25 cellular contexts compared by ENCODE assay signal in the genomic region with DNA sequence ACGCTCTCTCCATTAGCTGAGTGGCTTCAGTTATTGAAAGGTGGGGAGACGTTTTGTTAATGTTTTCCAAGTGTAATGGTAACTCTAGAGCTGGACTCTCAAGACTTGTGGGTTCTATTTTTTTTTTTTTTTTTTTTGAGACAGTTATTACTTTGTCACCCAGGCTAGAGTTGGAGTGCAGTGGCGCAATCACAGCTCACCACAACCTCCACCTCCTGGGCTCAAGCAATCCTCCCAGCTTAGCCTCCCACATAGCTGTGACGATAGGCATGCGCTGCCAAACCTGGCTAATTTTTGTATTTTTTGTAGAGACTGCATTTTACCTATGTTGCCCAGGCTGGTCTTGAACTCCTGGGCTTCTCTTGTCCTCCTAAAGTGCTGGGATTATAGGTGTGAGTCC. TPM values are rescaled to one million over a fixed set of nuclear protein-coding genes. Genes with fewer than 3 reads are reported as not detected.
"Had no signal": no experiment of that assay in that cellular context is flagged by ENCODE, and none has a peak within 500 bp of the region (broad histone marks: within the 10 kb centered on the region; RNA-seq: fewer than 3 reads in every experiment).

No MANE protein-coding gene starts in this region.

- H3K27me3 Mint-ChIP-seq: activated CD4-positive, alpha-beta T cell treated with anti-CD3 and anti-CD28 coated beads, Interleukin-2, amount 10 ng/mL, durations not matched to agents 7 days and 5 days; activated naive CD8-positive, alpha-beta T cell treated with anti-CD3 and anti-CD28 coated beads, Interleukin-2, amount 50 U/mL, for 24 hours had no signal

- H3K27ac Mint-ChIP-seq: activated CD4-positive, alpha-beta T cell treated with anti-CD3 and anti-CD28 coated beads, Interleukin-2, amount 10 ng/mL, durations not matched to agents 7 days and 5 days; activated naive CD8-positive, alpha-beta T cell treated with anti-CD3 and anti-CD28 coated beads, Interleukin-2, amount 50 U/mL, for 24 hours; activated T-helper 1 cell treated with anti-CD3 and anti-CD28 coated beads, Interleukin-12 subunit alpha, Interleukin-12 subunit beta, Interleukin-2, Interleukin-4 antibody, amounts not matched to agents 30 ng/mL and 10 ng/mL and 1 ng/mL, durations not matched to agents 14 hours and 24 hours and 36 hours; nephron progenitor cell had no signal

- H3K9me3 ChIP-seq: esophagus muscularis mucosa, transverse colon had no signal

- H3K9me3 Mint-ChIP-seq: activated naive CD8-positive, alpha-beta T cell treated with anti-CD3 and anti-CD28 coated beads, Interleukin-2, amount 50 U/mL, for 24 hours had no signal

- H3K27ac ChIP-seq: esophagus muscularis mucosa, transverse colon had no signal

- ATAC-seq: activated naive CD8-positive, alpha-beta T cell treated with anti-CD3 and anti-CD28 coated beads, Interleukin-2, amount 50 U/mL, for 24 hours; left ventricle myocardium superior had no signal

- H3K4me3 ChIP-seq: esophagus muscularis mucosa, transverse colon had no signal

- H3K27me3 ChIP-seq: esophagus muscularis mucosa, transverse colon had no signal

- FAIRE-seq: astrocyte, bronchial epithelial cell had no signal

- H3K4me1 Mint-ChIP-seq: nephron progenitor cell had no signal

- H3K36me3 ChIP-seq: transverse colon had no signal

- H3K4me3 Mint-ChIP-seq: activated CD4-positive, alpha-beta T cell treated with anti-CD3 and anti-CD28 coated beads, Interleukin-2, amount 10 ng/mL, durations not matched to agents 7 days and 5 days; activated naive CD8-positive, alpha-beta T cell treated with anti-CD3 and anti-CD28 coated beads, Interleukin-2, amount 50 U/mL, for 24 hours; activated T-helper 1 cell treated with anti-CD3 and anti-CD28 coated beads, Interleukin-12 subunit alpha, Interleukin-12 subunit beta, Interleukin-2, Interleukin-4 antibody, amounts not matched to agents 30 ng/mL and 10 ng/mL and 1 ng/mL, durations not matched to agents 14 hours and 24 hours and 36 hours; nephron progenitor cell had no signal

- DNase-seq: activated CD4-positive, alpha-beta T cell treated with anti-CD3 and anti-CD28 coated beads, Interleukin-2, amount 10 ng/mL, durations not matched to agents 7 days and 5 days; activated naive CD4-positive, alpha-beta T cell; activated naive CD8-positive, alpha-beta T cell treated with anti-CD3 and anti-CD28 coated beads, Interleukin-2, amount 50 U/mL, for 24 hours; glutamatergic neuron; hypothalamus; kidney glomerular epithelial cell; left ventricle myocardium superior; nephron progenitor cell; occipital lobe; stimulated activated CD4-positive, alpha-beta T cell treated with anti-CD3 and anti-CD28 coated beads, Interleukin-15, amount 100 ng/mL, for 24 hours; stimulated activated CD4-positive, alpha-beta T cell treated with anti-CD3 and anti-CD28 coated beads, Interleukin-4, amount 100 ng/mL, for 1 hour; stimulated activated naive CD4-positive, alpha-beta T cell treated with Interleukin-2 at 50 U/mL for 16 hours; substantia nigra; T-helper 2 cell; transverse colon had no signal

RNA-seq across cellular contexts. Expression of a gene that starts 52.6 kb away (rescaled TPM):
- total RNA-seq: activated CD4-positive, alpha-beta T cell treated with anti-CD3 and anti-CD28 coated beads, Interleukin-2, amount 10 ng/mL, durations not matched to agents 7 days and 5 days; activated CD8-positive, alpha-beta memory T cell treated with anti-CD3 and anti-CD28 coated beads for 36 hours; activated T-helper 1 cell treated with anti-CD3 and anti-CD28 coated beads, Interleukin-12 subunit alpha, Interleukin-12 subunit beta, Interleukin-2, Interleukin-4 antibody, amounts not matched to agents 30 ng/mL and 10 ng/mL and 1 ng/mL, durations not matched to agents 14 hours and 24 hours and 36 hours; astrocyte; bronchial epithelial cell; chondrocyte; esophagus muscularis mucosa; fibroblast of villous mesenchyme; left ventricle myocardium superior; mesenteric fat pad; occipital lobe; posterior vena cava; skeletal muscle tissue; transverse colon had no signal
